In the genomic region with DNA sequence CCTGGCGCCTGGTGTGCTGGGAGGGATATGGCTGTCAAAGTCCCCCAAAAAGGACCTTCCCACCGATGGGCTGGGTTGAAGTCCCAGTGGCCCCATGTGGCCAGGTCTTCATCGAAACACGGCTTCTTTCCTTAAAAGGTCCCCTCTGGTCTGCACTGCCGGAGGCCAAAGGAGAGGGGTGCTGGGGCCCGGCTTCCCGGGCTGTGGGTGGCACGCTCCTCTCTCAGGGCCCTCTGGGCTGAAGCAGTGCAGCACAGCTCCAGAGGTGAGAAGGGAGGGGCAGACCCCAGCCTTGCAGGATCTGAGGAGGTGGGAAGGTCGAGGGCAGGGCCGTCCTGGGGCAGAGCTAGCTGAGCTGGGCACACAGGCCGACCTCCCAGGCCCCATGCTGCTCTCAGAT, we compare ENCODE assay signal across 21 cellular contexts. TPM values are rescaled to one million over a fixed set of nuclear protein-coding genes. Genes with fewer than 3 reads are reported as not detected.
DNase-seq lines count a peak whose midpoint lies in the region; ATAC-seq and TF ChIP-seq lines count a peak whose summit lies in the region.
"Had no signal": no experiment of that assay in that cellular context is flagged by ENCODE, and none has a peak within 500 bp of the region (broad histone marks: within the 10 kb centered on the region; RNA-seq: fewer than 3 reads in every experiment).

No MANE protein-coding gene starts in this region.

- H3K36me3 ChIP-seq in BLaER1 (no peaks in the 10 kb centered on the region), WERI-Rb-1 (peaks cover 87% of the 10 kb centered on the region), lower lobe of right lung (no peaks in the 10 kb centered on the region)

- H3K27ac ChIP-seq in BLaER1 = no peak overlapping the region
- H3K27ac ChIP-seq in WERI-Rb-1 = peak overlapping the region; percentile 25
- peak overlapping the region in 45 of 59 donors; percentile 4 to 93 (median 56) for H3K27ac ChIP-seq in dorsolateral prefrontal cortex
- no peak overlapping the region for H3K27ac ChIP-seq in lower lobe of right lung
- H3K27ac ChIP-seq: 22Rv1, A549 had no signal

- H3K9ac ChIP-seq in BLaER1 = no peak overlapping the region

- peaks cover 44% of the 10 kb centered on the region; the same call in 1 of the 2 replicates for H4K20me1 ChIP-seq in BLaER1

- intact Hi-C loops in Right ventricle myocardium inferior (cut with DNase I) = no loop called here
- intact Hi-C loops in cardiac septum (cut with DNase I) = no loop called here
- intact Hi-C loops in dorsolateral prefrontal cortex (cut with DNase I) = no loop called here
- intact Hi-C loops in lower lobe of right lung (cut with DNase I) = no loop called here

- H3K9me3 ChIP-seq in BLaER1 (no peaks in the 10 kb centered on the region), WERI-Rb-1 (ENCODE audit: severe bottlenecking) (no peaks in the 10 kb centered on the region), lower lobe of right lung (no peaks in the 10 kb centered on the region)
- H3K9me3 ChIP-seq: A549 had no signal

- no peak overlapping the region for H3K4me3 ChIP-seq in BLaER1
- no peak overlapping the region for H3K4me3 ChIP-seq in WERI-Rb-1 (ENCODE audit: low read depth, low read length)
- peak overlapping the region in 25 of 59 donors; percentile 7 to 73 (median 25) for H3K4me3 ChIP-seq in dorsolateral prefrontal cortex
- H3K4me3 ChIP-seq in lower lobe of right lung = no peak overlapping the region
- H3K4me3 ChIP-seq: A549, GM12878 had no signal

- ATAC-seq in Right ventricle myocardium inferior (no peak), lower lobe of right lung (no peak)
- ATAC-seq: A549, GM12878 had no signal

- TF ChIP-seq CTCF in WERI-Rb-1 (IDR thresholded peaks at IDR 0.05; ENCODE audit: low read depth, low read length) (no peak), dorsolateral prefrontal cortex (IDR thresholded peaks at IDR 0.05 in 54 of 56, conservative IDR thresholded peaks at IDR 0.05 in 2 of 56; ENCODE audit: low read depth in 1 of 56, partially characterized antibody in 56 of 56) (no peak), lower lobe of right lung (IDR thresholded peaks at IDR 0.05) (no peak)

- H3K27me3 ChIP-seq in BLaER1 (peaks cover 100% of the 10 kb centered on the region), WERI-Rb-1 (ENCODE audit: insufficient read depth, low read depth, severe bottlenecking) (no peaks in the 10 kb centered on the region), dorsolateral prefrontal cortex (peaks cover 0 to 20% (median 0%) of the 10 kb centered on the region in 45 donors), lower lobe of right lung (ENCODE audit: low read depth) (peaks cover 81% of the 10 kb centered on the region)

- DNase-seq in Right ventricle myocardium inferior (ENCODE audit: missing footprints) = peak; percentile 41
- DNase-seq in cardiac septum (ENCODE audit: low spot score) = no peak
- DNase-seq in WERI-Rb-1 = no peak
- no peak for DNase-seq in dorsolateral prefrontal cortex
- DNase-seq in lower lobe of right lung = no peak
- DNase-seq in RPMI8226 = no peak
- no peak for DNase-seq in SW480 (ENCODE audit: low spot score)
- DNase-seq: AML-193; CD4-positive, CD25-positive, alpha-beta regulatory T cell; CD8-positive, alpha-beta memory T cell; COR-L47; DMS 273 treated with DMSO at 0.1 percent for 48 hours; DMS153; DMS79; EL; GDM1 had no signal

- peak overlapping the region; percentile 19; the same call in 1 of the 2 replicates for H3K4me2 ChIP-seq in BLaER1
- H3K4me2 ChIP-seq: A549 had no signal

- H3K4me1 ChIP-seq in BLaER1 (peaks cover 30% of the 10 kb centered on the region), lower lobe of right lung (peaks cover 4% of the 10 kb centered on the region)

RNA-seq across cellular contexts. Expression of a gene that starts 6.7 kb away (rescaled TPM):
- total RNA-seq in Right ventricle myocardium inferior (not detected), cardiac septum (0.62 TPM), dorsolateral prefrontal cortex (100 to 1,000 TPM in 119 of 120 experiments, 10 to 100 TPM in 1; 88.1 to 345 (median 239) TPM), lower lobe of right lung (2.1 TPM)
- total RNA-seq: CD4-positive, alpha-beta memory T cell; GM12878 had no signal

RNA-seq across cellular contexts. Expression of a gene that starts 54.7 kb away (rescaled TPM):
- total RNA-seq in Right ventricle myocardium inferior (10.7 TPM), cardiac septum (12.8 TPM), dorsolateral prefrontal cortex (10 to 100 TPM; 21.4 to 61.2 (median 36.5) TPM), lower lobe of right lung (23.4 TPM)

Comparison
In these comparisons a context has a peak if more than half of its experiments do, and no peak if none do; other contexts are left out.
1. H3K27ac ChIP-seq: peak in WERI-Rb-1 (single experiment) and dorsolateral prefrontal cortex (45 of 59); none in BLaER1 (single experiment) and lower lobe of right lung (single experiment).
2. RNA of a gene that starts 6.7 kb away (total RNA-seq): 88.1 to 345 TPM in dorsolateral prefrontal cortex; 2.1 TPM in lower lobe of right lung (single experiment), 0.62 TPM in cardiac septum (single experiment) and not detected in Right ventricle myocardium inferior (single experiment); every median in the first group is over 10 times any median in the second.